34 cellular contexts compared by ENCODE assay signal in genomic region chr1:155880251-155880650, GRCh38.
"Had no signal": no experiment of that assay in that cellular context is flagged by ENCODE, and none has a peak within 500 bp of the region (broad histone marks: within the 10 kb centered on the region; RNA-seq: fewer than 3 reads in every experiment).

No MANE protein-coding gene starts in this region.

- H3K4me2 ChIP-seq: KMS-11 had no signal

- DNase-seq: Karpas-422, KBM-7, KG1, MG63, MM.1S, MV-4-11, NCI-H1048, NCI-H1092, NCI-H1092 treated with DMSO at 0.1 percent for 48 hours, NCI-H1105, NCI-H1105 treated with DMSO at 0.1 percent for 48 hours, NCI-H1417, NCI-H1417 treated with DMSO at 0.1 percent for 48 hours, NCI-H1436, NCI-H1436 treated with DMSO at 0.1 percent for 48 hours, NCI-H146, NCI-H1694, NCI-H1694 treated with DMSO at 0.1 percent for 48 hours, NCI-H187, NCI-H187 treated with DMSO at 0.1 percent for 48 hours, NCI-H1930, NCI-H2029, NCI-H2029 treated with DMSO at 0.1 percent for 48 hours, NCI-H2081, NCI-H2081 treated with DMSO at 0.1 percent for 48 hours, NCI-H2107, NCI-H2171, NCI-H2171 treated with DMSO at 0.1 percent for 48 hours, NCI-H2227 treated with DMSO at 0.1 percent for 48 hours, NCI-H226, NCI-H345, NCI-H446, NCI-H446 treated with DMSO at 0.1 percent for 48 hours had no signal

- H3K27me3 ChIP-seq: MG63 had no signal

- H3K9ac ChIP-seq: KMS-11 had no signal

- H3K9me3 ChIP-seq: MG63 had no signal

- H3K27ac ChIP-seq: KMS-11 had no signal

- H3K4me3 ChIP-seq: MG63 had no signal
